In the genomic region with DNA sequence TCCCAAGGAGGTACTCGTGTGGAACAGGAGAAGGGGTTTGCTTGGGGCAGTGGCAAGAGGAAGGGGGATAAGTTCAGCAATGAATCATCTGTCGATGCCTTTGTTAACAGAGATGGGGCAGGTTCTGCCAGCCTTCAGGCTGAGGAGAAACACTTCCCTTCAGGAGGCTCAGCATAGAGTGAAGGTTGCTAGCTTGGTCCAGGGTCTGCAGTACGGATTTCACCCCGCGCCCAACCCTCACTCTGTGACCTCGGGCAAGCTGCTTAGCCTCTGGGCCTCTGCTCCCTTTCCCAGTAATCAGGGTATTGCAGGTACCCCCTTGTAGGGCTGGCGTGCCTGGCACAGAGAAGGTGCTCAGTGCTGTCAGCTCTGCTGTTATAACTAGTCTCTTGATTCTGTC, we compare ENCODE assay signal across 15 cellular contexts. TPM values are rescaled to one million over a fixed set of nuclear protein-coding genes. Genes with fewer than 3 reads are reported as not detected.
"Had no signal": no experiment of that assay in that cellular context is flagged by ENCODE, and none has a peak within 500 bp of the region (broad histone marks: within the 10 kb centered on the region; RNA-seq: fewer than 3 reads in every experiment).

No MANE protein-coding gene starts in this region.

- ATAC-seq: gastroesophageal sphincter, T-cell had no signal

- H3K4me1 ChIP-seq: colonic mucosa, gastroesophageal sphincter, right atrium auricular region, upper lobe of left lung had no signal

- H3K4me1 Mint-ChIP-seq: T-cell had no signal

- H3K27ac ChIP-seq: adrenal gland, colonic mucosa, gastroesophageal sphincter, right atrium auricular region, suprapubic skin, upper lobe of left lung had no signal

- H3K4me3 ChIP-seq: adrenal gland, colonic mucosa, gastroesophageal sphincter, right atrium auricular region, suprapubic skin, upper lobe of left lung had no signal

- H3K27me3 ChIP-seq: adrenal gland, colonic mucosa, right atrium auricular region, suprapubic skin, upper lobe of left lung had no signal

- DNase-seq: activated CD4-positive, alpha-beta T cell treated with anti-CD3 and anti-CD28 coated beads, Interleukin-2, amount 10 ng/mL, durations not matched to agents 24 days and 14 days; activated naive CD4-positive, alpha-beta T cell treated with anti-CD3 and anti-CD28 coated beads, Interleukin-2, amount 50 U/mL, for 16 hours; adrenal gland; caudate nucleus; colonic mucosa; kidney glomerular epithelial cell; small intestine; T-cell; upper lobe of left lung had no signal

- H3K9me3 ChIP-seq: adrenal gland, colonic mucosa, gastroesophageal sphincter, right atrium auricular region, suprapubic skin, upper lobe of left lung had no signal

- H3K36me3 Mint-ChIP-seq: T-cell had no signal

- H3K4me3 Mint-ChIP-seq: activated CD4-positive, alpha-beta T cell treated with anti-CD3 and anti-CD28 coated beads, Interleukin-2, amount 10 ng/mL, durations not matched to agents 24 days and 14 days; T-cell had no signal

- H3K9me3 Mint-ChIP-seq: activated CD4-positive, alpha-beta T cell treated with anti-CD3 and anti-CD28 coated beads, Interleukin-2, amount 10 ng/mL, durations not matched to agents 24 days and 14 days; T-cell had no signal

- H3K36me3 ChIP-seq: adrenal gland, colonic mucosa, gastroesophageal sphincter, right atrium auricular region, suprapubic skin, upper lobe of left lung had no signal

RNA-seq across cellular contexts. Expression of gene CAPN11, which starts 7.5 kb away (rescaled TPM):
- total RNA-seq: activated CD8-positive, alpha-beta memory T cell treated with anti-CD3 and anti-CD28 coated beads for 36 hours; fibroblast of lung had no signal
- polyA plus RNA-seq: fibroblast of lung had no signal

RNA-seq across cellular contexts. Expression of gene MYMX, which starts 50.6 kb away (rescaled TPM):
- total RNA-seq: activated CD4-positive, alpha-beta T cell treated with anti-CD3 and anti-CD28 coated beads, Interleukin-2, amount 10 ng/mL, durations not matched to agents 24 days and 14 days; activated CD8-positive, alpha-beta memory T cell treated with anti-CD3 and anti-CD28 coated beads for 36 hours; colonic mucosa; fibroblast of lung; liver; right atrium auricular region; suprapubic skin; T-cell had no signal
- polyA plus RNA-seq: fibroblast of lung had no signal
